ENCODE assay signal across 8 cellular contexts in the genomic region with DNA sequence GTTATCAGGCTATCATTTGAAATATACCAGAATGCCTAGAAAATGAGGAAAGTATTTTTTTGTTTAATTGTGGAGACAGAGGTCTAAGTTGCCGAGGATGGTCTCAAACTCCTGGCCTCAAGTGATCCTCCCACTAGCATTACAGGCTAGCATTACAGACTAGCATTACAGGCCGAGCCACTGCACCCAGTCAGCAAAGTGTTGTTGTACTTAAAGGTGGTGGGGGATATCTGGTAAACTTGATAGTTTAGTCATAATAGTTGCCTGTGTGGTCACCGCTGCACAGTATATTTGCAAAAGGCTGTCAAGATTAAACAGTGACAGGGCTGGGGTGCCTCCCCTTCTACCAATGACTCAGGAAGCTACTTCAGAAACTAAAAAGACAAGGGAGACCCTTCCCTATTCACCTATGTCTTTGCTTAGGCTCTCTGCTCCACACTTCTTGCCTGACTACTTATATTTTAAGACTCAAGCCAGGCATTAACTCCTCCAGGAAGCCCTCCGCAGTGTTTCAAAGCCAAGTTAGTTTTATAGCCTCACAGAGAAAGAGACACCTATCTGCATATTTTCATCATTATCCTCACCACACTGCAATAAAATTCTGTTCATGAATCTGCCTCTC. TPM values are rescaled to one million over a fixed set of nuclear protein-coding genes. Genes with fewer than 3 reads are reported as not detected.
DNase-seq lines count a peak whose midpoint lies in the region; ATAC-seq lines count a peak whose summit lies in the region.

No MANE protein-coding gene starts in this region.

- H3K4me3 ChIP-seq in trophoblast cell (ENCODE audit: low read depth, low read length) = no peak overlapping the region

- H3K18ac ChIP-seq in trophoblast cell (ENCODE audit: low read length) = no peak overlapping the region

- in situ Hi-C loops in ACHN (cut with HindIII; ENCODE audit: low pct_ligation_motif_present, low pct_unique_long_range_greater_than_20kb, low sequenced_read_pairs) = no loop called here

- H3K27ac ChIP-seq in trophoblast cell (ENCODE audit: low read depth, low read length) = no peak overlapping the region

- no peak overlapping the region for H2BK120ac ChIP-seq in trophoblast cell (ENCODE audit: insufficient read depth, low read length, poor library complexity)

- H2AFZ ChIP-seq in trophoblast cell (ENCODE audit: insufficient read depth, low read length, poor library complexity) = no peak overlapping the region

- no peak overlapping the region for H3K9ac ChIP-seq in trophoblast cell (ENCODE audit: low read length)

- H3K4ac ChIP-seq in trophoblast cell (ENCODE audit: low read depth, low read length) = no peak overlapping the region

- H3K79me2 ChIP-seq in trophoblast cell (ENCODE audit: control insufficient read depth, insufficient read depth, low read length, poor library complexity) = peaks cover 13% of the 10 kb centered on the region

- no CpG with 5 or more reads among the region's 4 CpGs for WGBS in trophoblast cell (ENCODE audit: extremely low coverage, insufficient coverage, insufficient read length)

- H3K79me1 ChIP-seq in trophoblast cell (ENCODE audit: low read length) = peaks cover 9% of the 10 kb centered on the region

- H4K12ac ChIP-seq in trophoblast cell (ENCODE audit: low read depth, low read length) = no peak overlapping the region

- H4K91ac ChIP-seq in trophoblast cell (ENCODE audit: low read depth, low read length) = no peak overlapping the region

- no peak overlapping the region for H4K8ac ChIP-seq in trophoblast cell (ENCODE audit: low read depth, low read length)

- no peaks in the 10 kb centered on the region for H3K9me3 Mint-ChIP-seq in activated T-cell treated with anti-CD3 and anti-CD28 coated beads, Interleukin-2, amount 50 U/mL, for 4 hours

- no peak overlapping the region for H2BK5ac ChIP-seq in trophoblast cell (ENCODE audit: low read depth, low read length, poor library complexity)

- H3K4me2 ChIP-seq in trophoblast cell (ENCODE audit: low read length) = no peak overlapping the region

- no peaks in the 10 kb centered on the region for H3K4me1 ChIP-seq in trophoblast cell (ENCODE audit: control insufficient read depth in 1 of 2, insufficient read depth in 2 of 2, low read length in 2 of 2)

- intact Hi-C loops in Right ventricle myocardium superior (cut with DNase I) = no loop called here

- H3K36me3 ChIP-seq in trophoblast cell (ENCODE audit: control insufficient read depth in 1 of 2, insufficient read depth in 2 of 2, low read length in 2 of 2) = no peaks in the 10 kb centered on the region

- H3K4me1 Mint-ChIP-seq in activated T-cell treated with anti-CD3 and anti-CD28 coated beads, Interleukin-2, amount 50 U/mL, for 4 hours (ENCODE audit: low read depth) = peaks cover 20% of the 10 kb centered on the region

- H2AK5ac ChIP-seq in trophoblast cell (ENCODE audit: low read length) = no peak overlapping the region

- peaks cover 2% of the 10 kb centered on the region for H3K36me3 Mint-ChIP-seq in activated T-cell treated with anti-CD3 and anti-CD28 coated beads, Interleukin-2, amount 50 U/mL, for 4 hours (ENCODE audit: insufficient read depth)

- H3K27me3 ChIP-seq in trophoblast cell (ENCODE audit: insufficient read depth, low read length) = no peaks in the 10 kb centered on the region

- DNase-seq in ACHN (peak; percentile 15), NCI-H82 treated with DMSO at 0.1 percent for 48 hours (lab: John Stamatoyannopoulos, UW; ENCODE audit: unreplicated experiment) (no peak), trophoblast cell (no peak), nucleus accumbens (lab: John Stamatoyannopoulos, UW) (no peak), Right ventricle myocardium superior (no peak)
- no peak for DNase-seq in activated T-cell treated with anti-CD3 and anti-CD28 coated beads, Interleukin-2, amount 50 U/mL, for 4 hours

- no peak overlapping the region for H3K14ac ChIP-seq in trophoblast cell (ENCODE audit: low read length)

- H3K27me3 Mint-ChIP-seq in activated T-cell treated with anti-CD3 and anti-CD28 coated beads, Interleukin-2, amount 50 U/mL, for 4 hours (ENCODE audit: low read depth) = no peaks in the 10 kb centered on the region

- H2BK12ac ChIP-seq in trophoblast cell (ENCODE audit: low read length) = no peak overlapping the region

- no peak overlapping the region for H3K23ac ChIP-seq in trophoblast cell (ENCODE audit: low read length)

- H3K9me3 ChIP-seq in trophoblast cell (ENCODE audit: insufficient read depth, low read depth, low read length) = no peaks in the 10 kb centered on the region

- no peak overlapping the region for H3K4me3 Mint-ChIP-seq in activated T-cell treated with anti-CD3 and anti-CD28 coated beads, Interleukin-2, amount 50 U/mL, for 4 hours

- peak; percentile 47 for ATAC-seq in GM19035 (IDR thresholded peaks at IDR 0.05; ENCODE audit: unreplicated experiment)
- peak; percentile 51 for ATAC-seq in HG03095 (IDR thresholded peaks at IDR 0.05; ENCODE audit: unreplicated experiment)
- peak; percentile 12 to 36 for ATAC-seq in activated T-cell treated with anti-CD3 and anti-CD28 coated beads, Interleukin-2, amount 50 U/mL, for 4 hours
- ATAC-seq in Right ventricle myocardium superior (ENCODE audit: poor library complexity) = no peak

RNA-seq across cellular contexts. Expression of gene AKIRIN2, which starts 3.1 kb away (rescaled TPM):
- 10 to 100 TPM; 43.8 to 61.4 (median 54.2) TPM for total RNA-seq in activated T-cell treated with anti-CD3 and anti-CD28 coated beads, Interleukin-2, amount 50 U/mL, for 4 hours
- 86.1 and 86.4 TPM in 2 replicates for polyA plus RNA-seq in trophoblast cell (2013)
- total RNA-seq in Right ventricle myocardium superior = 38.9 TPM
